In genomic region chr22:31281733-31282132, GRCh38 we compare ENCODE assay signal across 1 cellular context.
TF ChIP-seq lines count a peak whose summit lies in the region.

No MANE protein-coding gene starts in this region.

TF ChIP-seq in HEK293, 187 proteins besides CTCF, POLR2A, EP300 and RAD21 (continued from another document):
- TF ChIP-seq, protein P1, sequence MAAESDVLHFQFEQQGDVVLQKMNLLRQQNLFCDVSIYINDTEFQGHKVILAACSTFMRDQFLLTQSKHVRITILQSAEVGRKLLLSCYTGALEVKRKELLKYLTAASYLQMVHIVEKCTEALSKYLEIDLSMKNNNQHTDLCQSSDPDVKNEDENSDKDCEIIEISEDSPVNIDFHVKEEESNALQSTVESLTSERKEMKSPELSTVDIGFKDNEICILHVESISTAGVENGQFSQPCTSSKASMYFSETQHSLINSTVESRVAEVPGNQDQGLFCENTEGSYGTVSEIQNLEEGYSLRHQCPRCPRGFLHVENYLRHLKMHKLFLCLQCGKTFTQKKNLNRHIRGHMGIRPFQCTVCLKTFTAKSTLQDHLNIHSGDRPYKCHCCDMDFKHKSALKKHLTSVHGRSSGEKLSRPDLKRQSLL (tag by site-specific recombination; IDR thresholded peaks at IDR 0.05), result no peak
TF ChIP-seq in HEK293: peak in this region for 1.
